ENCODE assay signal across 9 cellular contexts in genomic region chr19:47430041-47430802, GRCh38. TPM values are rescaled to one million over a fixed set of nuclear protein-coding genes. Genes with fewer than 3 reads are reported as not detected.
DNase-seq lines count a peak whose midpoint lies in the region; ATAC-seq and TF ChIP-seq lines count a peak whose summit lies in the region.
"Had no signal": no experiment of that assay in that cellular context is flagged by ENCODE, and none has a peak within 500 bp of the region (broad histone marks: within the 10 kb centered on the region; RNA-seq: fewer than 3 reads in every experiment).

No MANE protein-coding gene starts in this region.

- H4K5ac ChIP-seq in mesendoderm (ENCODE audit: low read length): no peak overlapping the region

- no peak overlapping the region for H2BK5ac ChIP-seq in mesendoderm (ENCODE audit: low read length)

- H3K9me3 Mint-ChIP-seq in HFFc6: no peaks in the 10 kb centered on the region

- no peak overlapping the region for H2AK5ac ChIP-seq in mesendoderm (ENCODE audit: low read length)

- H3K27ac ChIP-seq in ACC112 (ENCODE audit: low read depth, low read length): no peak overlapping the region
- no peak overlapping the region for H3K27ac ChIP-seq in mesendoderm (ENCODE audit: low read depth, low read length)

- H3K4ac ChIP-seq in mesendoderm (ENCODE audit: low read depth, low read length): no peak overlapping the region

- TF ChIP-seq CTCF in HFFc6 (IDR thresholded peaks at IDR 0.05) (peak; percentile 64), choroid plexus epithelial cell (conservative IDR thresholded peaks at IDR 0.05; ENCODE audit: low read depth, low read length) (peak; percentile 25)

- H3K4me1 ChIP-seq in ACC112 (ENCODE audit: control insufficient read depth, insufficient read depth, low read length, unreplicated experiment) (peaks cover 6% of the 10 kb centered on the region), mesendoderm (ENCODE audit: control insufficient read depth, low read depth, low read length) (peaks cover 3% of the 10 kb centered on the region)

- peaks cover 1% of the 10 kb centered on the region; the same call in 1 of the 2 replicates for H3K27me3 Mint-ChIP-seq in HFFc6 (ENCODE audit: insufficient read depth)

- H3K79me2 ChIP-seq in ACC112 (ENCODE audit: control insufficient read depth, insufficient read depth, low read length, unreplicated experiment) (no peaks in the 10 kb centered on the region), mesendoderm (ENCODE audit: control insufficient read depth, insufficient read depth, low read length) (no peaks in the 10 kb centered on the region)

- H3K4me3 ChIP-seq in ACC112 (ENCODE audit: low read depth, low read length) (peak overlapping the region; percentile 37; the same call in 1 of the 2 replicates), choroid plexus epithelial cell (ENCODE audit: low read depth, low read length) (peak overlapping the region; percentile 37), mesendoderm (ENCODE audit: low read length) (no peak overlapping the region)
- H3K4me3 ChIP-seq: GM12878 had no signal

- peak overlapping the region; percentile 95 for H3K56ac ChIP-seq in mesendoderm (ENCODE audit: low read length)

- no peak overlapping the region for H3K18ac ChIP-seq in mesendoderm (ENCODE audit: low read length)

- H3K9ac ChIP-seq in mesendoderm (ENCODE audit: low read length): peak overlapping the region; percentile 63

- H3K4me1 Mint-ChIP-seq in HFFc6 (ENCODE audit: low read depth): no peaks in the 10 kb centered on the region; the same call in 1 of the 2 replicates

- H3K36me3 Mint-ChIP-seq in HFFc6 (ENCODE audit: low read depth): no peaks in the 10 kb centered on the region

- no CpG with 5 or more reads among the region's 69 CpGs for WGBS in mesendoderm (ENCODE audit: extremely low coverage, insufficient coverage, low lambda C conversion rate)

- ATAC-seq in GM19463 (IDR thresholded peaks at IDR 0.05; ENCODE audit: unreplicated experiment): no peak
- ATAC-seq in GM18867 (IDR thresholded peaks at IDR 0.05; ENCODE audit: unreplicated experiment): no peak
- ATAC-seq: GM12878 had no signal

- no peaks in the 10 kb centered on the region for H3K79me1 ChIP-seq in mesendoderm (ENCODE audit: low read length)

- H3K23ac ChIP-seq in mesendoderm (ENCODE audit: low read length): peak overlapping the region; percentile 90

- H3K4me3 Mint-ChIP-seq in HFFc6: peak overlapping the region; percentile 54

- H2BK120ac ChIP-seq in mesendoderm (ENCODE audit: low read depth, low read length): no peak overlapping the region

- no peak overlapping the region for H2BK15ac ChIP-seq in mesendoderm (replicated peaks; ENCODE audit: low read depth)

- peak overlapping the region; percentile 61 for H3K4me2 ChIP-seq in mesendoderm (ENCODE audit: low read length)

- H4K8ac ChIP-seq in mesendoderm (ENCODE audit: low read depth, low read length): no peak overlapping the region

- H3K27me3 ChIP-seq in ACC112 (ENCODE audit: insufficient read depth, low read length): no peaks in the 10 kb centered on the region
- no peaks in the 10 kb centered on the region for H3K27me3 ChIP-seq in mesendoderm (ENCODE audit: insufficient read depth, low read length, poor library complexity)

- 0 out of 2 replicates have a peak overlapping the region, but pooled peaks have one; percentile 4 for H3K27ac Mint-ChIP-seq in HFFc6

- no peak overlapping the region for H2AFZ ChIP-seq in ACC112 (ENCODE audit: low read length, unreplicated experiment)

- DNase-seq in HFFc6 (peak; percentile 52), choroid plexus epithelial cell (ENCODE audit: low read depth) (peak; percentile 61), mesendoderm (peak; percentile 71), putamen (ENCODE audit: low spot score) (no peak), superior temporal gyrus (ENCODE audit: extremely low spot score) (no peak)

- H3K36me3 ChIP-seq in ACC112 (ENCODE audit: insufficient read depth, low read length) (no peaks in the 10 kb centered on the region), mesendoderm (ENCODE audit: control insufficient read depth, insufficient read depth, low read length) (no peaks in the 10 kb centered on the region)

RNA-seq across cellular contexts. Expression of gene MEIS3, which starts 10.9 kb away (rescaled TPM):
- 10 to 100 TPM; 34.1 to 50.3 (median 46.3) TPM for total RNA-seq in HFFc6 (2021; fragmentation: NEBNext Ultra II Directional; extraction: Animal tissue kit (Norgen Biotek cat#: 25700))
- polyA plus RNA-seq in mesendoderm (2013, experiment 1 of 2): 65.7 TPM
- polyA plus RNA-seq in mesendoderm (2013, experiment 2 of 2): 64.6 TPM
- total RNA-seq: GM12878 had no signal

RNA-seq across cellular contexts. Expression of gene SLC8A2, which starts 41.5 kb away (rescaled TPM):
- not detected for total RNA-seq in HFFc6 (2021; fragmentation: NEBNext Ultra II Directional; extraction: Animal tissue kit (Norgen Biotek cat#: 25700))
- 0.69 TPM for polyA plus RNA-seq in mesendoderm (2013, experiment 1 of 2)
- 0.67 TPM for polyA plus RNA-seq in mesendoderm (2013, experiment 2 of 2)
- total RNA-seq: GM12878 had no signal
- polyA plus RNA-seq: GM12878 had no signal

RNA-seq across cellular contexts. Expression of gene KPTN, which starts 53.8 kb away (rescaled TPM):
- total RNA-seq in HFFc6 (2021; fragmentation: NEBNext Ultra II Directional; extraction: Animal tissue kit (Norgen Biotek cat#: 25700)): 10 to 100 TPM; 11.1 to 13.6 (median 12.4) TPM
- 22.4 TPM for polyA plus RNA-seq in mesendoderm (2013, experiment 1 of 2)
- polyA plus RNA-seq in mesendoderm (2013, experiment 2 of 2): 22.2 TPM

Comparison
In these comparisons a context has a peak if more than half of its experiments do, and no peak if none do; other contexts are left out.
1. DNase-seq: peak in HFFc6 (single experiment), choroid plexus epithelial cell (single experiment) and mesendoderm (single experiment); none in putamen (single experiment) and superior temporal gyrus (single experiment).